Comparison of ENCODE assay signal across 10 cellular contexts in the genomic region with DNA sequence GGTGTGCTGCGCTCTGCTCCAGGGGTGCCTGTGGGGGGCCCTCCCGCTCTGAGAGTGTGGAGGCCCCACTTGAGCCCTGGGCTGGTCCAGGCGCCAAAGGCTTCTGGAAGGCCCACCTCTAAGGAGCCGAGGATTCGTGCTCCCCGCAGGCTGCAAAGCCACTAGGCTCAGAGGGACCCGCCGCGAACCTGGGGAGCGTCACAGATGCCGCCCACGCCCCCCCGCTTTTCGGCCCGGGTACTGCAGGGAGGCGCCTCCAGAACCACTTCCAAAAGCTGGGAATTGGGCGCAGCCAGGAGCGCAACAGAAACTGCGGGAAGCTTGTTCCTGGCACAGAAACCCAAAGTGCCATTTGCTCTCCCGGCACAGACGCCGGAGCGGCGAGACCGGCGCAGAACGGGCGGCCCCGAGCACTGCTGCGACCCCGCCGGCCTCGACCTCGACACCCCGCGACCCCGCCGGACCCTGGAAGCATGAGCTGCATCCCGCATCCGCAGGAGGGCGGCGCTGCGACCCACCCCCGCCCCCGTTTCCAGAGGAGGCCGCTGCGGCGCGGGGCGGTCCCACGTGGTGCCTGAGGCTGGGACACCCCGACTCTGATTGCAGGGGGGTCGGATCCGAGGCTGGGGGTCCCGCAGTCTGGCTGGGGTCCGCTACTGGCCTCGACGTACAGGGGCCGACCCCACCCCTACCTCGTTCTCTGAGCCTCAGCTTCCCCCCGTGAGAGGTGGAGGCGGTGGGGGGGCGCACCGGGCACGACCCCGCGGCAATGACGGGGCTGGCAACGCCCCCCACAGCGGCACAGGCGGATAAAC. TPM values are rescaled to one million over a fixed set of nuclear protein-coding genes. Genes with fewer than 3 reads are reported as not detected.
DNase-seq lines count a peak whose midpoint lies in the region; ATAC-seq and TF ChIP-seq lines count a peak whose summit lies in the region.
"Had no signal": no experiment of that assay in that cellular context is flagged by ENCODE, and none has a peak within 500 bp of the region (broad histone marks: within the 10 kb centered on the region; RNA-seq: fewer than 3 reads in every experiment).

No MANE protein-coding gene starts in this region.

- peaks cover 30% of the 10 kb centered on the region for H3K4me1 Mint-ChIP-seq in activated naive CD8-positive, alpha-beta T cell (ENCODE audit: low read depth)

- WGBS in ovary, 3 donors, result 1 to 2% (median 2%) methylated on average over 19 to 71 of the region's 71 CpGs
- 2% methylated on average over 56 of the region's 71 CpGs; no CpG with 5 or more reads in 1 of the 2 donors for WGBS in testis, 2 donors

- H3K9me3 Mint-ChIP-seq in activated naive CD8-positive, alpha-beta T cell (ENCODE audit: low read depth), result no peaks in the 10 kb centered on the region
- H3K9me3 Mint-ChIP-seq: dendritic cell treated with granulocyte-macrophage colony-stimulating factor and Interleukin-4, amounts not matched to agents 40 ng/mL and 50 ng/mL, for 4 days had no signal

- H3K36me3 Mint-ChIP-seq in activated naive CD8-positive, alpha-beta T cell, result no peaks in the 10 kb centered on the region

- H3K4me3 Mint-ChIP-seq in activated naive CD8-positive, alpha-beta T cell, result peak overlapping the region; percentile 66
- H3K4me3 Mint-ChIP-seq: dendritic cell treated with granulocyte-macrophage colony-stimulating factor and Interleukin-4, amounts not matched to agents 40 ng/mL and 50 ng/mL, for 4 days had no signal

- peaks cover 23% of the 10 kb centered on the region for H3K4me1 ChIP-seq in left ventricle myocardium inferior
- peaks cover 0 to 20% of the 10 kb centered on the region in 2 donors for H3K4me1 ChIP-seq in right atrium auricular region
- peaks cover 9% of the 10 kb centered on the region for H3K4me1 ChIP-seq in upper lobe of right lung
- H3K4me1 ChIP-seq in ovary (ENCODE audit: insufficient read depth), result peaks cover 11% of the 10 kb centered on the region
- H3K4me1 ChIP-seq in testis, result peaks cover 17% of the 10 kb centered on the region

- TF ChIP-seq EP300 in ovary (IDR thresholded peaks at IDR 0.05), result no peak

- TF ChIP-seq CTCF in left ventricle myocardium inferior (IDR thresholded peaks at IDR 0.05; ENCODE audit: borderline replicate concordance) (no peak), right atrium auricular region (IDR thresholded peaks at IDR 0.05) (no peak), upper lobe of right lung (IDR thresholded peaks at IDR 0.05) (peak; percentile 5), ovary (IDR thresholded peaks at IDR 0.05) (no peak), testis (IDR thresholded peaks at IDR 0.05) (peak in 1 of 3 experiments; percentile 7)

- H3K27ac ChIP-seq in left ventricle myocardium inferior (replicated peaks) (no peak overlapping the region), right atrium auricular region (no peak overlapping the region), upper lobe of right lung (no peak overlapping the region), ovary (no peak overlapping the region), testis (no peak overlapping the region)

- intact Hi-C loops in left ventricle myocardium inferior (cut with micrococcal nuclease), result no loop called here
- intact Hi-C loops in upper lobe of right lung (cut with DNase I), result no loop called here
- intact Hi-C loops in ovary (cut with DNase I), result no loop called here
- intact Hi-C loops in testis (cut with DNase I; ENCODE audit: low total_unique reads), result no loop called here

- DNase-seq in left ventricle myocardium inferior, result no peak
- no peak for DNase-seq in right atrium auricular region (ENCODE audit: low spot score)
- no peak for DNase-seq in left lobe of liver (ENCODE audit: low spot score)
- DNase-seq in upper lobe of right lung, result no peak
- DNase-seq in ovary, result no peak
- DNase-seq in SW 1271 (lab: John Stamatoyannopoulos, UW), result no peak
- DNase-seq in testis, result no peak
- DNase-seq: KBM-7 had no signal

- H3K4me3 ChIP-seq in left ventricle myocardium inferior (peak overlapping the region; percentile 56), right atrium auricular region (peak overlapping the region in 1 of 2 donors; percentile 37), upper lobe of right lung (peak overlapping the region; percentile 5), ovary (no peak overlapping the region), testis (peak overlapping the region in 1 of 2 donors; percentile 35)

- H3K9me3 ChIP-seq in left ventricle myocardium inferior (replicated peaks), result no peaks in the 10 kb centered on the region
- H3K9me3 ChIP-seq in right atrium auricular region, result no peaks in the 10 kb centered on the region
- H3K9me3 ChIP-seq in upper lobe of right lung, result no peaks in the 10 kb centered on the region
- H3K9me3 ChIP-seq in ovary, result no peaks in the 10 kb centered on the region
- H3K9me3 ChIP-seq in testis, result no peaks in the 10 kb centered on the region

- peaks cover 18% of the 10 kb centered on the region for H3K27me3 Mint-ChIP-seq in activated naive CD8-positive, alpha-beta T cell

- no peaks in the 10 kb centered on the region for H3K36me3 ChIP-seq in left ventricle myocardium inferior
- H3K36me3 ChIP-seq in right atrium auricular region, result no peaks in the 10 kb centered on the region
- no peaks in the 10 kb centered on the region for H3K36me3 ChIP-seq in upper lobe of right lung
- no peaks in the 10 kb centered on the region for H3K36me3 ChIP-seq in ovary
- no peaks in the 10 kb centered on the region for H3K36me3 ChIP-seq in testis (ENCODE audit: low read depth, missing control alignments)

- H3K27me3 ChIP-seq in left ventricle myocardium inferior (ENCODE audit: low read depth) (peaks cover 84% of the 10 kb centered on the region), right atrium auricular region (peaks cover 12 to 31% of the 10 kb centered on the region in 2 donors), upper lobe of right lung (peaks cover 55% of the 10 kb centered on the region), ovary (no peaks in the 10 kb centered on the region), testis (no peaks in the 10 kb centered on the region)

- ATAC-seq in left lobe of liver (peak; percentile 46), upper lobe of right lung (no peak)

- no peak for TF ChIP-seq POLR2A in ovary (IDR thresholded peaks at IDR 0.05)
- no peak for TF ChIP-seq POLR2A in testis (IDR thresholded peaks at IDR 0.05)

- H3K27ac Mint-ChIP-seq in activated naive CD8-positive, alpha-beta T cell, result no peak overlapping the region
- H3K27ac Mint-ChIP-seq: dendritic cell treated with granulocyte-macrophage colony-stimulating factor and Interleukin-4, amounts not matched to agents 40 ng/mL and 50 ng/mL, for 4 days had no signal

RNA-seq across cellular contexts. Expression of a gene that starts 30.8 kb away (rescaled TPM):
- total RNA-seq in left ventricle myocardium inferior, result 4.8 TPM
- total RNA-seq in right atrium auricular region, result 1 to 10 TPM in 1 of 2 donors, under 1 TPM in 1; 0.98 to 2.3 TPM
- 1.5 TPM for total RNA-seq in left lobe of liver
- 5.2 TPM for total RNA-seq in upper lobe of right lung
- 10 to 100 TPM in 1 of 7 donors, 1 to 10 TPM in 6; 1.4 to 10.2 (median 3.9) TPM for total RNA-seq in ovary
- 1 to 10 TPM in 1 of 2 donors, under 1 TPM in 1; 0.47 to 2.3 TPM for polyA plus RNA-seq in ovary
- 1 to 10 TPM; 5.5 to 8.2 TPM for total RNA-seq in testis
- 4.4 TPM for polyA plus RNA-seq in testis (ENCODE audit: insufficient read depth, low read depth, low replicate concordance)
